ENCODE assay signal across 8 cellular contexts in the genomic region with DNA sequence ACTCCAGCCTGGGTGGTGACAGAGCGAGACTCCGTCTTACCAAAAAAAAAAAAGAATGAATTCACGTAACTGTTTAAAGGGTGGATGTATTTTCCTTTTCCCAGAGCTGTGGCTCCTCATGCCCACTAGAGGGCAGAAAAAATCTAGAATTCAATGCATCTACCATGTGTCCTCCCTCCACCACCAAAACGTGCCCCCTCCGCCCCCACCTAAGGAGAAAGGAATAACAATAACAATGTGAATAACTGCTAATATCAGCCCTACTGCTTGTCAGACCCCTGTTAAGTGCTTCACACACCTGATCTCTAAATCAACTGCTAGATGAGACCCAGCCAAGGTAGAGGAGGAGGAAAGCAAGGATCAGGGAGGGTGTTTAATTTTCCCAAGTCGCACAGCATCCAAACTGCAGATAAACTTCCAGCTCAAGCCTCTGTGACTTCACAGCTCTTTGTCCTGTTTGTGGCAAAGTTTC. TPM values are rescaled to one million over a fixed set of nuclear protein-coding genes. Genes with fewer than 3 reads are reported as not detected.
DNase-seq lines count a peak whose midpoint lies in the region; ATAC-seq and TF ChIP-seq lines count a peak whose summit lies in the region.

No MANE protein-coding gene starts in this region.

- no peak overlapping the region for H3K4me3 ChIP-seq in Caco-2 (ENCODE audit: low read depth, low read length)
- no peak overlapping the region for H3K4me3 ChIP-seq in HAP-1

- peak; percentile 35 to 36 for ATAC-seq in naive B cell (ENCODE audit: low read depth in 2 of 2)
- no peak for ATAC-seq in HG03457 (IDR thresholded peaks at IDR 0.05; ENCODE audit: unreplicated experiment)

- BruUV-seq in Caco-2 (replicated peaks; lab: Mats Ljungman, UMichigan): no TSS peak

- H3K27me3 Mint-ChIP-seq in Caco-2 (ENCODE audit: insufficient read depth, unreplicated experiment): no peaks in the 10 kb centered on the region
- H3K27me3 Mint-ChIP-seq in naive B cell: peaks cover 23 to 39% (median 31%) of the 10 kb centered on the region in 3 donors
- H3K27me3 Mint-ChIP-seq in immature natural killer cell (ENCODE audit: low read depth in 3 of 3): peaks cover 5 to 15% (median 11%) of the 10 kb centered on the region in 3 donors

- H3K9me3 Mint-ChIP-seq in Caco-2 (ENCODE audit: unreplicated experiment) (peaks cover 14% of the 10 kb centered on the region), naive B cell (peaks cover 0 to 9% (median 0%) of the 10 kb centered on the region in 7 donors), immature natural killer cell (no peaks in the 10 kb centered on the region)

- H3K4me3 Mint-ChIP-seq in Caco-2 (ENCODE audit: unreplicated experiment) (no peak overlapping the region), naive B cell (no peak overlapping the region), immature natural killer cell (no peak overlapping the region)

- CTCF ChIA-PET in Caco-2 (lab: Charles Lee): interaction anchor here (0.6 to 1.6 kb wide), 5 partner anchors 9 to 800 kb away, joined by 3 to 6 read pairs (median 3); no protein-coding TSS in a partner anchor

- H3K9me3 ChIP-seq in Caco-2 (0 out of 2 replicates have a peak, but pooled peaks cover 4% of the 10 kb centered on the region), HAP-1 (no peaks in the 10 kb centered on the region)

- peak; percentile 60 to 73 for TF ChIP-seq CTCF in Caco-2 (IDR thresholded peaks at IDR 0.05; ENCODE audit: insufficient read depth in 1 of 2, low read depth in 1 of 2, low read length in 1 of 2, severe bottlenecking in 1 of 2, unreplicated experiment in 1 of 2)

- intact Hi-C loops in Caco-2 (cut with micrococcal nuclease; ENCODE audit: unreplicated experiment): no loop called here

- H3K4me1 ChIP-seq in Caco-2 (no peaks in the 10 kb centered on the region), HAP-1 (no peaks in the 10 kb centered on the region; the same call in 1 of the 2 replicates)

- H3K36me3 ChIP-seq in Caco-2 (ENCODE audit: control insufficient read depth, insufficient read depth, low read length): no peaks in the 10 kb centered on the region
- H3K36me3 ChIP-seq in HAP-1 (replicated peaks): no peaks in the 10 kb centered on the region

- DNase-seq in Caco-2: peak in 1 of 2 experiments; percentile 32
- peak; percentile 50 to 58 for DNase-seq in HAP-1 (ENCODE audit: low spot score in 2 of 2)
- DNase-seq in SK-MEL-5 (ENCODE audit: low read depth, low spot score): peak; percentile 77
- peak; percentile 11 to 35 for DNase-seq in dermis microvascular lymphatic vessel endothelial cell (ENCODE audit: low read depth in 2 of 2)
- no peak for DNase-seq in naive B cell
- no peak for DNase-seq in islet precursor cell
- no peak for DNase-seq in immature natural killer cell

- in situ Hi-C loops in HAP-1 (cut with MboI; ENCODE audit: low sequenced_read_pairs) (no loop called here), SK-MEL-5 (cut with HindIII; ENCODE audit: low pct_unique_long_range_greater_than_20kb, low sequenced_read_pairs) (no loop called here)

- H3K27ac Mint-ChIP-seq in Caco-2 (ENCODE audit: unreplicated experiment) (no peak overlapping the region), naive B cell (no peak overlapping the region), immature natural killer cell (no peak overlapping the region)

- H3K36me3 Mint-ChIP-seq in Caco-2 (ENCODE audit: insufficient read depth, unreplicated experiment) (no peaks in the 10 kb centered on the region), naive B cell (no peaks in the 10 kb centered on the region), immature natural killer cell (no peaks in the 10 kb centered on the region)

- POLR2A ChIA-PET in Caco-2 (lab: Charles Lee): interaction anchor here (0.7 kb wide), 1 partner anchor 11 kb away, joined by 3 read pairs; no protein-coding TSS in a partner anchor

- H3K4me1 Mint-ChIP-seq in Caco-2 (ENCODE audit: low read depth, unreplicated experiment): no peaks in the 10 kb centered on the region
- peaks cover 0 to 14% (median 8%) of the 10 kb centered on the region in 3 donors for H3K4me1 Mint-ChIP-seq in naive B cell
- H3K4me1 Mint-ChIP-seq in immature natural killer cell: no peaks in the 10 kb centered on the region

- no peaks in the 10 kb centered on the region for H3K27me3 ChIP-seq in Caco-2 (replicated peaks; ENCODE audit: control insufficient read depth, insufficient read depth, low read length)
- no peaks in the 10 kb centered on the region for H3K27me3 ChIP-seq in HAP-1 (ENCODE audit: low read depth)

RNA-seq across cellular contexts. Expression of a gene that starts 20.2 kb away (rescaled TPM):
- total RNA-seq in Caco-2 (2022) (0.11 TPM in 1 of 2 replicates, not detected in the other), dermis microvascular lymphatic vessel endothelial cell (0.13 TPM in 2 replicates)
- total RNA-seq in SK-MEL-5 (2014; rRNA removed; shearing (Covaris generic)): not detected in 2 replicates
- not detected in 2 replicates for polyA plus RNA-seq in SK-MEL-5 (2015; cell fraction: cytosol; rRNA removed)
- polyA plus RNA-seq in SK-MEL-5 (2015; cell fraction: nucleus; rRNA removed): not detected in 2 replicates
- polyA plus RNA-seq in naive B cell (ENCODE audit: low read depth in 6 of 6) (1 to 10 TPM in 1 of 6 donors, under 1 TPM in 3, not detected in 2; 0.05 to 1.3 (median 0.12) TPM), immature natural killer cell (not detected)

RNA-seq across cellular contexts. Expression of a gene that starts 44.6 kb away (rescaled TPM):
- total RNA-seq in Caco-2 (2022) (not detected in 2 replicates), dermis microvascular lymphatic vessel endothelial cell (under 0.01 and 0.26 TPM in 2 replicates)
- 22.9 and 24.5 TPM in 2 replicates for total RNA-seq in SK-MEL-5 (2014; rRNA removed; shearing (Covaris generic))
- polyA plus RNA-seq in SK-MEL-5 (2015; cell fraction: cytosol; rRNA removed): 20.4 and 27.6 TPM in 2 replicates
- polyA plus RNA-seq in SK-MEL-5 (2015; cell fraction: nucleus; rRNA removed): 6.3 and 6.9 TPM in 2 replicates
- polyA plus RNA-seq in naive B cell (ENCODE audit: low read depth in 6 of 6) (not detected), immature natural killer cell (not detected)

Comparison
In these comparisons a context has a peak if more than half of its experiments do, and no peak if none do; other contexts are left out.
1. DNase-seq: peak in HAP-1 (2 of 2), SK-MEL-5 (single experiment) and dermis microvascular lymphatic vessel endothelial cell (2 of 2); none in naive B cell (single experiment), islet precursor cell (single experiment) and immature natural killer cell (0 of 3).
2. RNA of a gene that starts 44.6 kb away (total RNA-seq): 22.9 to 24.5 TPM in SK-MEL-5; under 0.01 to 0.26 TPM in dermis microvascular lymphatic vessel endothelial cell and not detected in Caco-2; every median in the first group is over 10 times any median in the second.